In genomic region chr2:17545680-17546613, GRCh38 we compare ENCODE assay signal across 1 cellular context.
TF ChIP-seq lines count a peak whose summit lies in the region.

No MANE protein-coding gene starts in this region.

TF ChIP-seq in HepG2, 621 proteins besides CTCF, POLR2A, EP300 and RAD21 (continued from another document and continues in another):
- TF ChIP-seq ZNF770 (CRISPR knock-in tag; IDR thresholded peaks at IDR 0.05) (no peak), NFYB (CRISPR knock-in tag; IDR thresholded peaks at IDR 0.05) (no peak), ZFYVE20 (CRISPR knock-in tag; IDR thresholded peaks at IDR 0.05; ENCODE audit: borderline replicate concordance, low read depth) (no peak), CBX1 (IDR thresholded peaks at IDR 0.05; ENCODE audit: low read depth) (no peak), ZC3H13 (CRISPR knock-in tag; IDR thresholded peaks at IDR 0.05) (no peak), CAMTA2 (CRISPR knock-in tag; IDR thresholded peaks at IDR 0.05; ENCODE audit: borderline replicate concordance) (no peak), MBD4 (IDR thresholded peaks at IDR 0.05; ENCODE audit: borderline replicate concordance, low read length) (peak; percentile 70; the same call in 1 of the 2 replicates), ZNF17 (CRISPR knock-in tag; IDR thresholded peaks at IDR 0.05) (no peak), YEATS4 (CRISPR knock-in tag; IDR thresholded peaks at IDR 0.05; ENCODE audit: borderline replicate concordance) (no peak), CHD4 (IDR thresholded peaks at IDR 0.05; ENCODE audit: borderline replicate concordance, low read length) (peak; percentile 76; the same call in 1 of the 2 replicates), SMAD1 (CRISPR knock-in tag; IDR thresholded peaks at IDR 0.05; ENCODE audit: borderline replicate concordance, low read depth) (no peak), ZNF687 (CRISPR knock-in tag; IDR thresholded peaks at IDR 0.05) (no peak), ZNF329 (CRISPR knock-in tag; IDR thresholded peaks at IDR 0.05; ENCODE audit: low read depth) (no peak), PAXIP1 (CRISPR knock-in tag; conservative IDR thresholded peaks at IDR 0.05) (peak; percentile 95), ZNF484 (CRISPR knock-in tag; IDR thresholded peaks at IDR 0.05; ENCODE audit: borderline replicate concordance, low read depth) (no peak), PAX8 (CRISPR knock-in tag; IDR thresholded peaks at IDR 0.05; ENCODE audit: borderline replicate concordance) (no peak), MAFK (conservative IDR thresholded peaks at IDR 0.05 in 1 of 2, IDR thresholded peaks at IDR 0.05 in 1 of 2; ENCODE audit: low read length in 2 of 2) (no peak), ATF6 (CRISPR knock-in tag; conservative IDR thresholded peaks at IDR 0.05) (no peak), ZBED4 (CRISPR knock-in tag; IDR thresholded peaks at IDR 0.05; ENCODE audit: borderline replicate concordance) (no peak), PITX1 (CRISPR knock-in tag; IDR thresholded peaks at IDR 0.05) (no peak), ZNF317 (CRISPR knock-in tag; IDR thresholded peaks at IDR 0.05) (no peak), IKZF5 (CRISPR knock-in tag; IDR thresholded peaks at IDR 0.05) (no peak), ETV6 (CRISPR knock-in tag; conservative IDR thresholded peaks at IDR 0.05) (no peak), HNRNPL (IDR thresholded peaks at IDR 0.05; ENCODE audit: low read depth, low read length) (no peak), ZNF350 (CRISPR knock-in tag; IDR thresholded peaks at IDR 0.05; ENCODE audit: borderline replicate concordance, low read depth) (no peak), ZNF878 (CRISPR knock-in tag; IDR thresholded peaks at IDR 0.05) (no peak), GLMP (CRISPR knock-in tag; IDR thresholded peaks at IDR 0.05; ENCODE audit: borderline replicate concordance) (no peak), ARID2 (CRISPR knock-in tag; IDR thresholded peaks at IDR 0.05; ENCODE audit: borderline replicate concordance) (no peak), HIVEP1 (CRISPR knock-in tag; IDR thresholded peaks at IDR 0.05) (no peak), JUND (CRISPR knock-in tag; IDR thresholded peaks at IDR 0.05) (no peak), U2AF2 (IDR thresholded peaks at IDR 0.05; ENCODE audit: low read depth, low read length) (no peak), MED8 (CRISPR knock-in tag; IDR thresholded peaks at IDR 0.05; ENCODE audit: insufficient replicate concordance) (no peak)
- TF ChIP-seq, protein P1, sequence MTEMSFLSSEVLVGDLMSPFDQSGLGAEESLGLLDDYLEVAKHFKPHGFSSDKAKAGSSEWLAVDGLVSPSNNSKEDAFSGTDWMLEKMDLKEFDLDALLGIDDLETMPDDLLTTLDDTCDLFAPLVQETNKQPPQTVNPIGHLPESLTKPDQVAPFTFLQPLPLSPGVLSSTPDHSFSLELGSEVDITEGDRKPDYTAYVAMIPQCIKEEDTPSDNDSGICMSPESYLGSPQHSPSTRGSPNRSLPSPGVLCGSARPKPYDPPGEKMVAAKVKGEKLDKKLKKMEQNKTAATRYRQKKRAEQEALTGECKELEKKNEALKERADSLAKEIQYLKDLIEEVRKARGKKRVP (CRISPR knock-in tag; IDR thresholded peaks at IDR 0.05): 0 out of 4 replicates have a peak, but pooled peaks of 1 of the 2 experiments have one; percentile 9
- TF ChIP-seq, protein P2, sequence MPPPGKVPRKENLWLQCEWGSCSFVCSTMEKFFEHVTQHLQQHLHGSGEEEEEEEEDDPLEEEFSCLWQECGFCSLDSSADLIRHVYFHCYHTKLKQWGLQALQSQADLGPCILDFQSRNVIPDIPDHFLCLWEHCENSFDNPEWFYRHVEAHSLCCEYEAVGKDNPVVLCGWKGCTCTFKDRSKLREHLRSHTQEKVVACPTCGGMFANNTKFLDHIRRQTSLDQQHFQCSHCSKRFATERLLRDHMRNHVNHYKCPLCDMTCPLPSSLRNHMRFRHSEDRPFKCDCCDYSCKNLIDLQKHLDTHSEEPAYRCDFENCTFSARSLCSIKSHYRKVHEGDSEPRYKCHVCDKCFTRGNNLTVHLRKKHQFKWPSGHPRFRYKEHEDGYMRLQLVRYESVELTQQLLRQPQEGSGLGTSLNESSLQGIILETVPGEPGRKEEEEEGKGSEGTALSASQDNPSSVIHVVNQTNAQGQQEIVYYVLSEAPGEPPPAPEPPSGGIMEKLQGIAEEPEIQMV (CRISPR knock-in tag; IDR thresholded peaks at IDR 0.05; ENCODE audit: low read depth): no peak
- TF ChIP-seq, protein P3, sequence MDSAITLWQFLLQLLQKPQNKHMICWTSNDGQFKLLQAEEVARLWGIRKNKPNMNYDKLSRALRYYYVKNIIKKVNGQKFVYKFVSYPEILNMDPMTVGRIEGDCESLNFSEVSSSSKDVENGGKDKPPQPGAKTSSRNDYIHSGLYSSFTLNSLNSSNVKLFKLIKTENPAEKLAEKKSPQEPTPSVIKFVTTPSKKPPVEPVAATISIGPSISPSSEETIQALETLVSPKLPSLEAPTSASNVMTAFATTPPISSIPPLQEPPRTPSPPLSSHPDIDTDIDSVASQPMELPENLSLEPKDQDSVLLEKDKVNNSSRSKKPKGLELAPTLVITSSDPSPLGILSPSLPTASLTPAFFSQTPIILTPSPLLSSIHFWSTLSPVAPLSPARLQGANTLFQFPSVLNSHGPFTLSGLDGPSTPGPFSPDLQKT (CRISPR knock-in tag; IDR thresholded peaks at IDR 0.05; ENCODE audit: borderline replicate concordance): no peak
